Comparison of ENCODE assay signal across 25 cellular contexts in the genomic region with DNA sequence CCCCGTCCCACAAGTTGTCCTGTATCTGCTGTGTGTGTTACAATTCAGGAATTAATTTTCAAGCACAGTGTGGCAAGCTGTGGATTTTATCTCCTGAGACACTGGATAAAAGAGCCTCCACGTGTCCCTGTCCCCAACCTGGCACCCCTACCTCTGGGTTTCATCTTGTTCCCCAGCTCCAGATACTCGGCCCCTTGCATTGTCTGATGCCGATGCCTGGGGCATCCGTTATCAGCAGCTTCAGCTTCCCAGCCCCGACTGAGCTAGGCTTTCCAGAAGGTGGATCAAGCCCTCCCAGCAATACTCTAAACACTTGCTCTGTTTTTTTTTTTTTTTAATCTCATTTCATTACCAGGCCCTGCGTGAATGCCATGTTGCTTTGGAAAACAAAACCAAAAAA.
"Had no signal": no experiment of that assay in that cellular context is flagged by ENCODE, and none has a peak within 500 bp of the region (broad histone marks: within the 10 kb centered on the region; RNA-seq: fewer than 3 reads in every experiment).

No MANE protein-coding gene starts in this region.

- H3K9me3 Mint-ChIP-seq: activated naive CD4-positive, alpha-beta T cell treated with anti-CD3 and anti-CD28 coated beads for 36 hours; activated T-cell treated with anti-CD3 and anti-CD28 coated beads, Interleukin-2, amount 50 U/mL, for 24 hours had no signal

- H3K4me3 Mint-ChIP-seq: activated CD8-positive, alpha-beta memory T cell treated with anti-CD3 and anti-CD28 coated beads, Interleukin-2, amount 10 ng/mL, durations not matched to agents 7 days and 5 days; activated naive CD4-positive, alpha-beta T cell treated with anti-CD3 and anti-CD28 coated beads for 36 hours; activated naive CD8-positive, alpha-beta T cell; activated T-cell treated with anti-CD3 and anti-CD28 coated beads, Interleukin-2, amount 50 U/mL, for 24 hours had no signal

- H3K9ac ChIP-seq: KMS-11 had no signal

- H3K36me3 ChIP-seq: breast epithelium had no signal

- ATAC-seq: activated CD4-positive, CD25-positive, alpha-beta regulatory T cell treated with anti-CD3 and anti-CD28 coated beads, Interleukin-2, amount 50 U/mL, for 24 hours; activated CD8-positive, alpha-beta memory T cell treated with anti-CD3 and anti-CD28 coated beads, Interleukin-2, amount 10 ng/mL, durations not matched to agents 7 days and 5 days had no signal

- H3K27ac ChIP-seq: breast epithelium, KMS-11, Peyer's patch, SJSA1 had no signal

- H3K36me3 Mint-ChIP-seq: activated CD8-positive, alpha-beta memory T cell treated with anti-CD3 and anti-CD28 coated beads, Interleukin-2, amount 10 ng/mL, durations not matched to agents 7 days and 5 days; activated naive CD8-positive, alpha-beta T cell had no signal

- H3K27ac Mint-ChIP-seq: activated CD8-positive, alpha-beta memory T cell treated with anti-CD3 and anti-CD28 coated beads, Interleukin-2, amount 10 ng/mL, durations not matched to agents 7 days and 5 days; activated naive CD4-positive, alpha-beta T cell treated with anti-CD3 and anti-CD28 coated beads for 36 hours; activated naive CD8-positive, alpha-beta T cell; activated T-cell treated with anti-CD3 and anti-CD28 coated beads, Interleukin-2, amount 50 U/mL, for 24 hours had no signal

- H3K27me3 ChIP-seq: breast epithelium, Peyer's patch, SJSA1 had no signal

- H3K27me3 Mint-ChIP-seq: activated CD8-positive, alpha-beta memory T cell treated with anti-CD3 and anti-CD28 coated beads, Interleukin-2, amount 10 ng/mL, durations not matched to agents 7 days and 5 days; activated naive CD8-positive, alpha-beta T cell; activated T-cell treated with anti-CD3 and anti-CD28 coated beads, Interleukin-2, amount 50 U/mL, for 24 hours had no signal

- H3K9me3 ChIP-seq: breast epithelium, Peyer's patch, SJSA1 had no signal

- H3K4me3 ChIP-seq: breast epithelium, Peyer's patch, SJSA1 had no signal

- DNase-seq: activated CD4-positive, alpha-beta T cell treated with anti-CD3 and anti-CD28 coated beads for 48 hours; activated CD4-positive, alpha-beta T cell treated with anti-CD3 and anti-CD28 coated beads, Interleukin-2, amount 50 U/mL, for 48 hours; activated CD8-positive, alpha-beta memory T cell treated with anti-CD3 and anti-CD28 coated beads, Interleukin-2, amount 10 ng/mL, durations not matched to agents 7 days and 5 days; activated gamma-delta T cell; activated naive CD4-positive, alpha-beta T cell treated with anti-CD3 and anti-CD28 coated beads for 36 hours; activated T-cell treated with anti-CD3 and anti-CD28 coated beads, Interleukin-2, amount 50 U/mL, for 24 hours; amygdala; caudate nucleus; NCI-H1092; NCI-H1417; NCI-H1930; NCI-H2171; NCI-H226; NCI-H526; NCI-H774; NK-92 treated with Interleukin-12 subunit alpha and Interleukin-12 subunit beta, amount 100 ng/mL, for 24 hours; Peyer's patch; SHP77; T-helper 2 cell; T1000 had no signal

- H3K4me2 ChIP-seq: KMS-11 had no signal
